Comparison of ENCODE assay signal across 14 cellular contexts in genomic region chr16:25007284-25007984, GRCh38. TPM values are rescaled to one million over a fixed set of nuclear protein-coding genes. Genes with fewer than 3 reads are reported as not detected.
DNase-seq lines count a peak whose midpoint lies in the region; ATAC-seq, FAIRE-seq and TF ChIP-seq lines count a peak whose summit lies in the region.
"Had no signal": no experiment of that assay in that cellular context is flagged by ENCODE, and none has a peak within 500 bp of the region (broad histone marks: within the 10 kb centered on the region; RNA-seq: fewer than 3 reads in every experiment).

No MANE protein-coding gene starts in this region.

- H4K20me1 ChIP-seq in fibroblast of lung (ENCODE audit: control insufficient read depth, extremely low read depth, insufficient read depth, low read length) (no peaks in the 10 kb centered on the region), smooth muscle cell (ENCODE audit: low read depth) (peaks cover 100% of the 10 kb centered on the region)

- no peaks in the 10 kb centered on the region for H3K9me3 ChIP-seq in fibroblast of lung (ENCODE audit: control insufficient read depth, insufficient read depth, low read depth, low read length)
- no peaks in the 10 kb centered on the region for H3K9me3 ChIP-seq in smooth muscle cell (replicated peaks; ENCODE audit: low read depth)
- H3K9me3 ChIP-seq: body of pancreas had no signal

- H3K4me3 ChIP-seq in fibroblast of lung (replicated peaks in 1 of 4; ENCODE audit: control extremely low read depth in 1 of 4, insufficient read depth in 1 of 4, low read depth in 3 of 4, low read length in 4 of 4), result no peak overlapping the region
- H3K4me3 ChIP-seq in smooth muscle cell, result no peak overlapping the region
- H3K4me3 ChIP-seq: body of pancreas had no signal

- H3K36me3 Mint-ChIP-seq in type B pancreatic cell, result peaks cover 14% of the 10 kb centered on the region
- no peaks in the 10 kb centered on the region for H3K36me3 Mint-ChIP-seq in progenitor cell of endocrine pancreas (ENCODE audit: insufficient read depth)

- H3K4me2 ChIP-seq in fibroblast of lung (ENCODE audit: extremely low read depth, insufficient read depth, low read length) (no peak overlapping the region), smooth muscle cell (no peak overlapping the region)

- ATAC-seq in SK-N-SH treated with all-trans-retinoic acid at 6 μM for 48 hours (peak; percentile 82), HG03025 (IDR thresholded peaks at IDR 0.05; ENCODE audit: low FRiP score, unreplicated experiment) (no peak)
- ATAC-seq: body of pancreas had no signal

- FAIRE-seq in GM12892 (lab: Jason Lieb, UNC), result no peak

- no peaks in the 10 kb centered on the region for H3K27me3 ChIP-seq in fibroblast of lung (ENCODE audit: control insufficient read depth, insufficient read depth, low read length)
- no peaks in the 10 kb centered on the region for H3K27me3 ChIP-seq in smooth muscle cell (ENCODE audit: low read depth)
- H3K27me3 ChIP-seq: body of pancreas had no signal

- H3K27me3 Mint-ChIP-seq in type B pancreatic cell, result no peaks in the 10 kb centered on the region
- no peaks in the 10 kb centered on the region for H3K27me3 Mint-ChIP-seq in progenitor cell of endocrine pancreas

- H3K9ac ChIP-seq in fibroblast of lung (ENCODE audit: insufficient read depth, low read length) (no peak overlapping the region), smooth muscle cell (ENCODE audit: low read depth) (no peak overlapping the region)

- H2AFZ ChIP-seq in fibroblast of lung (ENCODE audit: low read length), result no peak overlapping the region
- H2AFZ ChIP-seq in smooth muscle cell (ENCODE audit: low read depth), result no peak overlapping the region

- H3K4me3 Mint-ChIP-seq in type B pancreatic cell (no peak overlapping the region), progenitor cell of endocrine pancreas (ENCODE audit: low read depth) (no peak overlapping the region)

- no peak overlapping the region for H3K27ac Mint-ChIP-seq in type B pancreatic cell
- no peak overlapping the region for H3K27ac Mint-ChIP-seq in progenitor cell of endocrine pancreas

- H3K27ac ChIP-seq in fibroblast of lung (ENCODE audit: insufficient read depth, low read length) (peak overlapping the region; percentile 19), smooth muscle cell (ENCODE audit: low read depth) (peak overlapping the region; percentile 20)
- H3K27ac ChIP-seq: body of pancreas had no signal

- no peak for TF ChIP-seq POLR2A in GM12892 (IDR thresholded peaks at IDR 0.05; ENCODE audit: low read depth, low read length)

- H3K36me3 ChIP-seq in fibroblast of lung (ENCODE audit: control insufficient read depth, insufficient read depth, low read length), result no peaks in the 10 kb centered on the region
- no peaks in the 10 kb centered on the region for H3K36me3 ChIP-seq in smooth muscle cell (ENCODE audit: low read depth)

- no peaks in the 10 kb centered on the region for H3K9me3 Mint-ChIP-seq in type B pancreatic cell
- no peaks in the 10 kb centered on the region for H3K9me3 Mint-ChIP-seq in progenitor cell of endocrine pancreas (ENCODE audit: low read depth)

- H3K4me1 ChIP-seq in fibroblast of lung (ENCODE audit: control insufficient read depth, extremely low read depth, insufficient read depth, low read length) (peaks cover 35% of the 10 kb centered on the region), smooth muscle cell (ENCODE audit: low read depth) (peaks cover 1% of the 10 kb centered on the region)

- no peak for TF ChIP-seq CTCF in fibroblast of lung (conservative IDR thresholded peaks at IDR 0.05 in 1 of 2, IDR thresholded peaks at IDR 0.05 in 1 of 2; ENCODE audit: low read depth in 1 of 2, low read length in 2 of 2)
- TF ChIP-seq CTCF in smooth muscle cell (IDR thresholded peaks at IDR 0.05; ENCODE audit: borderline replicate concordance, insufficient read depth, poor library complexity, severe bottlenecking), result no peak
- no peak for TF ChIP-seq CTCF in type B pancreatic cell (conservative IDR thresholded peaks at IDR 0.05)
- no peak for TF ChIP-seq CTCF in progenitor cell of endocrine pancreas (IDR thresholded peaks at IDR 0.05; ENCODE audit: unreplicated experiment)

- WGBS in smooth muscle cell (ENCODE audit: low lambda C conversion rate), result 83% methylated on average over 7 of the region's 7 CpGs

- H3K79me2 ChIP-seq in fibroblast of lung (ENCODE audit: control insufficient read depth, insufficient read depth, low read length) (peaks cover 94% of the 10 kb centered on the region), smooth muscle cell (ENCODE audit: low read depth) (peaks cover 95% of the 10 kb centered on the region)

- H3F3A ChIP-seq in smooth muscle cell (ENCODE audit: low read depth), result no peaks in the 10 kb centered on the region

- DNase-seq in EL, result peak; percentile 81
- peak; percentile 76 to 93 for DNase-seq in fibroblast of lung (ENCODE audit: low read depth in 2 of 2)
- DNase-seq in smooth muscle cell (lab: John Stamatoyannopoulos, UW; ENCODE audit: unreplicated experiment), result no peak
- no peak for DNase-seq in type B pancreatic cell (ENCODE audit: extremely low spot score, unreplicated experiment)
- no peak for DNase-seq in progenitor cell of endocrine pancreas (ENCODE audit: low spot score, unreplicated experiment)
- DNase-seq in GM12892 (ENCODE audit: insufficient read length), result no peak
- DNase-seq: Calu3, mesendoderm, NCI-H1417, NCI-H526 treated with DMSO at 0.1 percent for 48 hours, SHP77 had no signal

- H3K4me1 Mint-ChIP-seq in type B pancreatic cell (ENCODE audit: unreplicated experiment) (peaks cover 16% of the 10 kb centered on the region), progenitor cell of endocrine pancreas (ENCODE audit: low read depth) (peaks cover 12% of the 10 kb centered on the region)

TF ChIP-seq in SK-N-SH treated with all-trans-retinoic acid at 6 μM for 48 hours, 23 proteins besides CTCF, POLR2A, EP300 and RAD21:
- TF ChIP-seq, protein P1, sequence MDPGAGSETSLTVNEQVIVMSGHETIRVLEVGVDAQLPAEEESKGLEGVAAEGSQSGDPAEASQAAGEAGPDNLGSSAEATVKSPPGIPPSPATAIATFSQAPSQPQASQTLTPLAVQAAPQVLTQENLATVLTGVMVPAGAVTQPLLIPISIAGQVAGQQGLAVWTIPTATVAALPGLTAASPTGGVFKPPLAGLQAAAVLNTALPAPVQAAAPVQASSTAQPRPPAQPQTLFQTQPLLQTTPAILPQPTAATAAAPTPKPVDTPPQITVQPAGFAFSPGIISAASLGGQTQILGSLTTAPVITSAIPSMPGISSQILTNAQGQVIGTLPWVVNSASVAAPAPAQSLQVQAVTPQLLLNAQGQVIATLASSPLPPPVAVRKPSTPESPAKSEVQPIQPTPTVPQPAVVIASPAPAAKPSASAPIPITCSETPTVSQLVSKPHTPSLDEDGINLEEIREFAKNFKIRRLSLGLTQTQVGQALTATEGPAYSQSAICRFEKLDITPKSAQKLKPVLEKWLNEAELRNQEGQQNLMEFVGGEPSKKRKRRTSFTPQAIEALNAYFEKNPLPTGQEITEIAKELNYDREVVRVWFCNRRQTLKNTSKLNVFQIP (CRISPR knock-in tag; IDR thresholded peaks at IDR 0.05; ENCODE audit: borderline replicate concordance, low read depth), result no peak
- TF ChIP-seq CSDC2 (CRISPR knock-in tag; IDR thresholded peaks at IDR 0.05) (no peak), ARNTL (CRISPR knock-in tag; IDR thresholded peaks at IDR 0.05; ENCODE audit: borderline replicate concordance, low read depth) (no peak), ISL1 (CRISPR knock-in tag; IDR thresholded peaks at IDR 0.05) (peak; percentile 70), SNAI2 (CRISPR knock-in tag; IDR thresholded peaks at IDR 0.05) (no peak), CREB5 (CRISPR knock-in tag; IDR thresholded peaks at IDR 0.05; ENCODE audit: low read depth) (no peak), GLIS3 (CRISPR knock-in tag; IDR thresholded peaks at IDR 0.05) (no peak), ZNF70 (CRISPR knock-in tag; IDR thresholded peaks at IDR 0.05) (no peak), ESRRG (CRISPR knock-in tag; IDR thresholded peaks at IDR 0.05) (no peak), TCF4 (CRISPR knock-in tag; IDR thresholded peaks at IDR 0.05; ENCODE audit: borderline replicate concordance) (no peak), ZFP3 (CRISPR knock-in tag; IDR thresholded peaks at IDR 0.05) (no peak), ZNF8 (CRISPR knock-in tag; IDR thresholded peaks at IDR 0.05) (peak; percentile 22; the same call in 1 of the 2 replicates), TOX (CRISPR knock-in tag; IDR thresholded peaks at IDR 0.05; ENCODE audit: borderline replicate concordance) (no peak), ZFP30 (CRISPR knock-in tag; IDR thresholded peaks at IDR 0.05) (no peak)
- TF ChIP-seq, protein P2, sequence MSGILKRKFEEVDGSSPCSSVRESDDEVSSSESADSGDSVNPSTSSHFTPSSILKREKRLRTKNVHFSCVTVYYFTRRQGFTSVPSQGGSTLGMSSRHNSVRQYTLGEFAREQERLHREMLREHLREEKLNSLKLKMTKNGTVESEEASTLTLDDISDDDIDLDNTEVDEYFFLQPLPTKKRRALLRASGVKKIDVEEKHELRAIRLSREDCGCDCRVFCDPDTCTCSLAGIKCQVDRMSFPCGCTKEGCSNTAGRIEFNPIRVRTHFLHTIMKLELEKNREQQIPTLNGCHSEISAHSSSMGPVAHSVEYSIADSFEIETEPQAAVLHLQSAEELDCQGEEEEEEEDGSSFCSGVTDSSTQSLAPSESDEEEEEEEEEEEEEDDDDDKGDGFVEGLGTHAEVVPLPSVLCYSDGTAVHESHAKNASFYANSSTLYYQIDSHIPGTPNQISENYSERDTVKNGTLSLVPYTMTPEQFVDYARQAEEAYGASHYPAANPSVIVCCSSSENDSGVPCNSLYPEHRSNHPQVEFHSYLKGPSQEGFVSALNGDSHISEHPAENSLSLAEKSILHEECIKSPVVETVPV (CRISPR knock-in tag; IDR thresholded peaks at IDR 0.05), result no peak

RNA-seq across cellular contexts. Expression of gene ARHGAP17, which starts 7.7 kb away (rescaled TPM):
- total RNA-seq in fibroblast of lung, result 24.7 and 43.4 TPM in 2 replicates
- polyA plus RNA-seq in fibroblast of lung, result 60.0 and 61.6 TPM in 2 replicates
- polyA plus RNA-seq in fibroblast of lung (2012), result 90.7 and 110 TPM in 2 replicates
- polyA minus RNA-seq in fibroblast of lung (ENCODE audit: low replicate concordance), result 91.7 and 92.6 TPM in 2 replicates
- total RNA-seq in smooth muscle cell, result 24.1 and 34.6 TPM in 2 replicates
- polyA plus RNA-seq in smooth muscle cell, result 38.3 and 40.5 TPM in 2 replicates
- total RNA-seq in type B pancreatic cell (ENCODE audit: low replicate concordance), result 72.6 and 88.0 TPM in 2 replicates
- 115 and 118 TPM in 2 replicates for total RNA-seq in progenitor cell of endocrine pancreas
- 77.6 TPM for polyA plus RNA-seq in GM12892 (2012; ENCODE audit: missing spikeins)

Comparison
In these comparisons a context has a peak if more than half of its experiments do, and no peak if none do; other contexts are left out.
1. DNase-seq: peak in EL (single experiment) and fibroblast of lung (2 of 2); none in smooth muscle cell (single experiment), type B pancreatic cell (single experiment), progenitor cell of endocrine pancreas (single experiment) and GM12892 (single experiment).